19 cellular contexts compared by ENCODE assay signal in genomic region chr3:55162031-55162784, GRCh38.
A peak's percentile ranks its signal among the peaks of the same experiment; 100 is the strongest.
DNase-seq lines count a peak whose midpoint lies in the region; ATAC-seq, FAIRE-seq and TF ChIP-seq lines count a peak whose summit lies in the region.
"Had no signal": no experiment of that assay in that cellular context is flagged by ENCODE, and none has a peak within 500 bp of the region (broad histone marks: within the 10 kb centered on the region; RNA-seq: fewer than 3 reads in every experiment).

No MANE protein-coding gene starts in this region.

- no peak overlapping the region for H2AFZ ChIP-seq in hepatocyte

- peaks cover 11% of the 10 kb centered on the region for H3K9me3 Mint-ChIP-seq in stimulated activated effector memory CD8-positive, alpha-beta T cell treated with anti-CD3 and anti-CD28 coated beads, Interleukin-12 subunit alpha, Interleukin-12 subunit beta, amount 100 ng/mL, for 72 hours

- H3K4me1 ChIP-seq in SJCRH30 (peaks cover 48% of the 10 kb centered on the region), psoas muscle (no peaks in the 10 kb centered on the region), hepatocyte (ENCODE audit: insufficient read depth) (peaks cover 12% of the 10 kb centered on the region), gastrocnemius medialis (no peaks in the 10 kb centered on the region)
- H3K4me1 ChIP-seq: lower lobe of right lung, testis had no signal

- TF ChIP-seq CTCF in psoas muscle (IDR thresholded peaks at IDR 0.05) (no peak), hepatocyte (IDR thresholded peaks at IDR 0.05; ENCODE audit: poor library complexity) (no peak), gastrocnemius medialis (IDR thresholded peaks at IDR 0.05 in 4 of 5, conservative IDR thresholded peaks at IDR 0.05 in 1 of 5) (no peak)

- peak overlapping the region; percentile 66; the same call in 1 of the 2 replicates for H3K27ac ChIP-seq in SJCRH30
- no peak overlapping the region for H3K27ac ChIP-seq in psoas muscle
- no peak overlapping the region for H3K27ac ChIP-seq in hepatocyte
- no peak overlapping the region for H3K27ac ChIP-seq in gastrocnemius medialis
- H3K27ac ChIP-seq: lower lobe of right lung, neutrophil, testis had no signal

- in situ Hi-C loops in gastrocnemius medialis (cut with MboI; ENCODE audit: low sequenced_read_pairs in 4 of 4) = no loop called here

- H3K27me3 ChIP-seq in SJCRH30 (no peaks in the 10 kb centered on the region), psoas muscle (ENCODE audit: insufficient read depth in 3 of 3, low read length in 2 of 3) (peaks cover 0 to 3% (median under 1%) of the 10 kb centered on the region in 3 donors), hepatocyte (no peaks in the 10 kb centered on the region), gastrocnemius medialis (no peaks in the 10 kb centered on the region)
- H3K27me3 ChIP-seq: neutrophil, testis had no signal

- no peaks in the 10 kb centered on the region for H3K36me3 ChIP-seq in SJCRH30
- H3K36me3 ChIP-seq in psoas muscle (ENCODE audit: insufficient read depth in 1 of 2, low read depth in 1 of 2) = no peaks in the 10 kb centered on the region
- no peaks in the 10 kb centered on the region for H3K36me3 ChIP-seq in hepatocyte (replicated peaks; ENCODE audit: insufficient read depth, low read depth)
- H3K36me3 ChIP-seq in gastrocnemius medialis = no peaks in the 10 kb centered on the region
- H3K36me3 ChIP-seq: lower lobe of right lung, neutrophil had no signal

- ATAC-seq in stimulated activated effector memory CD8-positive, alpha-beta T cell treated with anti-CD3 and anti-CD28 coated beads, Interleukin-12 subunit alpha, Interleukin-12 subunit beta, amount 100 ng/mL, for 72 hours = peak; percentile 36
- ATAC-seq in psoas muscle (no peak), gastrocnemius medialis (no peak)
- ATAC-seq: K562, lower lobe of right lung had no signal

- no peaks in the 10 kb centered on the region for H3K36me3 Mint-ChIP-seq in stimulated activated effector memory CD8-positive, alpha-beta T cell treated with anti-CD3 and anti-CD28 coated beads, Interleukin-12 subunit alpha, Interleukin-12 subunit beta, amount 100 ng/mL, for 72 hours

- FAIRE-seq in H54 (lab: Jason Lieb, UNC) = peak; percentile 62
- FAIRE-seq: K562 had no signal

- no peak for TF ChIP-seq POLR2A in H54 (IDR thresholded peaks at IDR 0.05; ENCODE audit: low read depth, low read length)
- TF ChIP-seq POLR2A in gastrocnemius medialis (IDR thresholded peaks at IDR 0.05) = no peak

- DNase-seq in H54 (ENCODE audit: insufficient read length, low spot score) (peak; percentile 23), SJCRH30 (peak in 1 of 2 experiments; percentile 38), fibroblast of peridontal ligament (ENCODE audit: extremely low read depth) (peak; percentile 58), psoas muscle (no peak), NCI-H345 (lab: John Stamatoyannopoulos, UW) (no peak), hepatocyte (ENCODE audit: low spot score) (no peak), gastrocnemius medialis (no peak)
- DNase-seq in stimulated activated effector memory CD8-positive, alpha-beta T cell treated with anti-CD3 and anti-CD28 coated beads, Interleukin-12 subunit alpha, Interleukin-12 subunit beta, amount 100 ng/mL, for 72 hours (ENCODE audit: low spot score in 2 of 2) = no peak
- DNase-seq: activated CD4-positive, alpha-beta T cell treated with anti-CD3 and anti-CD28 coated beads, Interleukin-2, amount 50 U/mL, for 48 hours; aorta; effector memory CD4-positive, alpha-beta T cell; hypothalamus; lower lobe of right lung; NCI-H1694; NCI-H524; T1000; testis had no signal

- H4K20me1 ChIP-seq in hepatocyte (ENCODE audit: insufficient read depth, poor library complexity, severe bottlenecking) = no peaks in the 10 kb centered on the region

- no peaks in the 10 kb centered on the region for H3K9me2 ChIP-seq in hepatocyte (replicated peaks; ENCODE audit: insufficient read depth)

- H3K4me1 Mint-ChIP-seq in stimulated activated effector memory CD8-positive, alpha-beta T cell treated with anti-CD3 and anti-CD28 coated beads, Interleukin-12 subunit alpha, Interleukin-12 subunit beta, amount 100 ng/mL, for 72 hours = no peaks in the 10 kb centered on the region

- WGBS in psoas muscle, 3 donors = 65 to 74% (median 71%) methylated on average over 3 of the region's 3 CpGs
- 58% methylated on average over 3 of the region's 3 CpGs for WGBS in hepatocyte (ENCODE audit: low lambda C conversion rate, missing lambda C conversion rate)

- H3K4me2 ChIP-seq in hepatocyte = no peak overlapping the region

- H3K4me3 Mint-ChIP-seq in stimulated activated effector memory CD8-positive, alpha-beta T cell treated with anti-CD3 and anti-CD28 coated beads, Interleukin-12 subunit alpha, Interleukin-12 subunit beta, amount 100 ng/mL, for 72 hours = no peak overlapping the region

- H3K4me3 ChIP-seq in SJCRH30 = no peak overlapping the region
- no peak overlapping the region for H3K4me3 ChIP-seq in psoas muscle
- H3K4me3 ChIP-seq in hepatocyte = no peak overlapping the region
- H3K4me3 ChIP-seq in gastrocnemius medialis = no peak overlapping the region
- H3K4me3 ChIP-seq: K562, lower lobe of right lung, testis had no signal

- H3K79me2 ChIP-seq in hepatocyte = no peaks in the 10 kb centered on the region

- H3K9me3 ChIP-seq in SJCRH30 (replicated peaks) (no peaks in the 10 kb centered on the region), psoas muscle (no peaks in the 10 kb centered on the region), hepatocyte (ENCODE audit: low read depth) (no peaks in the 10 kb centered on the region), gastrocnemius medialis (no peaks in the 10 kb centered on the region)
- H3K9me3 ChIP-seq: lower lobe of right lung, neutrophil, testis had no signal

- intact Hi-C loops in psoas muscle (cut with DNase I) = no loop called here
- intact Hi-C loops in gastrocnemius medialis (cut with DNase I; ENCODE audit: low total_unique reads) = no loop called here

- H3K27ac Mint-ChIP-seq in stimulated activated effector memory CD8-positive, alpha-beta T cell treated with anti-CD3 and anti-CD28 coated beads, Interleukin-12 subunit alpha, Interleukin-12 subunit beta, amount 100 ng/mL, for 72 hours = no peak overlapping the region

Comparison
In these comparisons a context has a peak if more than half of its experiments do, and no peak if none do; other contexts are left out.
1. DNase-seq: peak in H54 (single experiment) and fibroblast of peridontal ligament (single experiment); none in stimulated activated effector memory CD8-positive, alpha-beta T cell treated with anti-CD3 and anti-CD28 coated beads, Interleukin-12 subunit alpha, Interleukin-12 subunit beta, amount 100 ng/mL, for 72 hours (0 of 2), psoas muscle (0 of 2), NCI-H345 (single experiment), hepatocyte (single experiment) and gastrocnemius medialis (0 of 2).